8 cellular contexts compared by ENCODE assay signal in genomic region chr2:43105586-43106562, GRCh38.
DNase-seq lines count a peak whose midpoint lies in the region; ATAC-seq and TF ChIP-seq lines count a peak whose summit lies in the region.

No MANE protein-coding gene starts in this region.

- no peaks in the 10 kb centered on the region for H3K27me3 ChIP-seq in BE2C

- intact Hi-C loops in mucosa of descending colon (cut with DNase I, micrococcal nuclease) = no loop called here

- ATAC-seq in GM19043 (IDR thresholded peaks at IDR 0.05; ENCODE audit: low read depth, unreplicated experiment) (peak; percentile 60), mucosa of descending colon (peak; percentile 86), GM21576 (IDR thresholded peaks at IDR 0.05; ENCODE audit: unreplicated experiment) (no peak)

- peak; percentile 59 for TF ChIP-seq CTCF in choroid plexus epithelial cell (conservative IDR thresholded peaks at IDR 0.05; ENCODE audit: low read depth, low read length)
- peak; percentile 17 for TF ChIP-seq CTCF in mucosa of descending colon (IDR thresholded peaks at IDR 0.05)
- TF ChIP-seq CTCF in BE2C (IDR thresholded peaks at IDR 0.05; ENCODE audit: low read depth, low read length) = no peak

- no peaks in the 10 kb centered on the region for H3K9me3 ChIP-seq in mucosa of descending colon
- H3K9me3 ChIP-seq in BE2C = no peaks in the 10 kb centered on the region; the same call in 1 of the 2 replicates

- H3K4me3 ChIP-seq in choroid plexus epithelial cell (ENCODE audit: low read depth, low read length) = no peak overlapping the region
- no peak overlapping the region for H3K4me3 ChIP-seq in mucosa of descending colon
- no peak overlapping the region for H3K4me3 ChIP-seq in BE2C (ENCODE audit: low read depth, low read length)

- H3K36me3 ChIP-seq in mucosa of descending colon (ENCODE audit: low read depth) (no peaks in the 10 kb centered on the region), BE2C (no peaks in the 10 kb centered on the region)

- DNase-seq in M059J (ENCODE audit: low read depth) = peak; percentile 45
- peak; percentile 63 for DNase-seq in choroid plexus epithelial cell (ENCODE audit: low read depth)
- peak in 2 of 3 donors; percentile 61 to 69 for DNase-seq in mucosa of descending colon
- DNase-seq in cerebellum (ENCODE audit: low spot score) = no peak
- no peak for DNase-seq in BE2C
- DNase-seq in NCI-H345 treated with DMSO at 0.1 percent for 48 hours (lab: John Stamatoyannopoulos, UW; ENCODE audit: unreplicated experiment) = no peak

- H3K4me1 ChIP-seq in mucosa of descending colon (ENCODE audit: low read depth) (peaks cover 6% of the 10 kb centered on the region), BE2C (no peaks in the 10 kb centered on the region)

Comparison
In these comparisons a context has a peak if more than half of its experiments do, and no peak if none do; other contexts are left out.
1. DNase-seq: peak in M059J (single experiment), choroid plexus epithelial cell (single experiment) and mucosa of descending colon (2 of 3); none in cerebellum (single experiment), BE2C (single experiment) and NCI-H345 treated with DMSO at 0.1 percent for 48 hours (single experiment).